Comparison of ENCODE assay signal across 14 cellular contexts in genomic region chr4:5110901-5111300, GRCh38. TPM values are rescaled to one million over a fixed set of nuclear protein-coding genes. Genes with fewer than 3 reads are reported as not detected.
DNase-seq lines count a peak whose midpoint lies in the region; ATAC-seq lines count a peak whose summit lies in the region.
"Had no signal": no experiment of that assay in that cellular context is flagged by ENCODE, and none has a peak within 500 bp of the region (broad histone marks: within the 10 kb centered on the region; RNA-seq: fewer than 3 reads in every experiment).

No MANE protein-coding gene starts in this region.

- ATAC-seq in GM19395 (IDR thresholded peaks at IDR 0.05; ENCODE audit: unreplicated experiment) (no peak), HG02759 (IDR thresholded peaks at IDR 0.05; ENCODE audit: unreplicated experiment) (no peak), GM19463 (IDR thresholded peaks at IDR 0.05; ENCODE audit: unreplicated experiment) (no peak)
- ATAC-seq: A549 had no signal

- H3K4me1 ChIP-seq in adipocyte (ENCODE audit: control insufficient read depth, insufficient read depth, low read length), result no peaks in the 10 kb centered on the region
- H3K4me1 ChIP-seq: BLaER1 treated with 17β-estradiol and CSF1 and Interleukin-3, amounts not matched to agents 10 nM and 100 nM had no signal

- H3K36me3 ChIP-seq in adipocyte (ENCODE audit: control insufficient read depth, insufficient read depth, low read length, severe bottlenecking), result no peaks in the 10 kb centered on the region
- H3K36me3 ChIP-seq: BLaER1 treated with 17β-estradiol and CSF1 and Interleukin-3, amounts not matched to agents 10 nM and 100 nM had no signal

- no peak overlapping the region for H3K4me3 ChIP-seq in adipocyte (ENCODE audit: low read length)
- H3K4me3 ChIP-seq: A549; BLaER1 treated with 17β-estradiol and CSF1 and Interleukin-3, amounts not matched to agents 10 nM and 100 nM had no signal

- H3K9me3 ChIP-seq in adipocyte (ENCODE audit: control insufficient read depth, low read length), result no peaks in the 10 kb centered on the region
- H3K9me3 ChIP-seq: A549; BLaER1 treated with 17β-estradiol and CSF1 and Interleukin-3, amounts not matched to agents 10 nM and 100 nM had no signal

- H3K9ac ChIP-seq in adipocyte (ENCODE audit: low read length), result no peak overlapping the region
- H3K9ac ChIP-seq: BLaER1 treated with 17β-estradiol and CSF1 and Interleukin-3, amounts not matched to agents 10 nM and 100 nM had no signal

- DNase-seq in DMS 273 treated with DMSO at 0.1 percent for 48 hours (lab: John Stamatoyannopoulos, UW) (peak; percentile 16), adipocyte (ENCODE audit: low read depth) (peak; percentile 52), myocyte (ENCODE audit: low read depth) (peak; percentile 1)
- DNase-seq: AML-193; CD4-positive, CD25-positive, alpha-beta regulatory T cell; DMS79; EL; GOT3; H9 had no signal

- H3K27me3 ChIP-seq in adipocyte (replicated peaks; ENCODE audit: control insufficient read depth, insufficient read depth, low read length), result no peaks in the 10 kb centered on the region
- H3K27me3 ChIP-seq: BLaER1 treated with 17β-estradiol and CSF1 and Interleukin-3, amounts not matched to agents 10 nM and 100 nM had no signal

RNA-seq across cellular contexts. Expression of gene STK32B, which starts 59.6 kb away (rescaled TPM):
- total RNA-seq in myocyte, result 0.29 and 0.52 TPM in 2 replicates
- 2.6 TPM for polyA plus RNA-seq in myocyte (2012)
- total RNA-seq: CD4-positive, CD25-positive, alpha-beta regulatory T cell had no signal
- polyA plus RNA-seq: CD4-positive, CD25-positive, alpha-beta regulatory T cell had no signal

Comparison
In these comparisons a context has a peak if more than half of its experiments do, and no peak if none do; other contexts are left out.
1. DNase-seq: peak in every context shown above with its lines; median percentile 52 in adipocyte; 16 in DMS 273 treated with DMSO at 0.1 percent for 48 hours; 1 in myocyte.